ENCODE assay signal across 13 cellular contexts in the genomic region with DNA sequence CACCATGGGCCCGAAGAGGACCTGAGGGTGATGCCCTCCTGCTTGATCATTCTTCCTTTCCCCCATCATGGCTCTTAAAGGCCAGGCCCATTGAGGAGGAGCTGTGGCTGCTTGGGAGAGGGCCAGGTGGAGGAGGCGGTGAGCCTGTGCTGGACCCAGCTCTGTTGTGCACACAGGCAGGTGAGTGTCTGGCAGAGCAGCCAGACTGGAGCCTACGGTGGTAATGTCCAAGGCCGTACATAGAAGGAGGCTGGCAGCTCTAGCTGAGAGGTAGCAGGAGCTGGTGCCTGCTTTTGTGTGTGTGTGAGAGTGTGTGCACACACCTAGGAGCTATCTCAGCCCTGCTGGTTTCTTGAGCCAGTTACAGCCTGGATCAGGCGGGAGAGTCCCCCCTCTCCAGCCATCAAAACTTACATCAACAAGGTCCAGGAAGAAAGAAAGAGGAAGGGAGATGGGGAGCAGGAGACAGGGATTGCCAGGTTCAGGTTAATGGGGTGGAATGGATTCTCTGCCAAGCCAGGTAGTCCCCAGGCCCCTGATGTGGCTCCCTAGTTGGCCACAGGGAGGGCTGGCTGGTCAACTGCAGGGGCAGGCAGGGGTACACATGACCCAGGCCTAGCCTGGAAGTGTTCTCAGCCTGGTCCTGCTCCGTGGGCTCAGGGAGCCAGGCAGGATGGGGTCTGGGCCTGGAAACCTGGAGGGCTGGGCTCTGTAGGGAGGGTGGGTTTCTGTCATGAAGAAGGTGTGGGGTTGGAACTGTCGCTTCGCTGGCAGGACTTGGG.
A peak's percentile ranks its signal among the peaks of the same experiment; 100 is the strongest.
DNase-seq lines count a peak whose midpoint lies in the region; TF ChIP-seq lines count a peak whose summit lies in the region.
"Had no signal": no experiment of that assay in that cellular context is flagged by ENCODE, and none has a peak within 500 bp of the region (broad histone marks: within the 10 kb centered on the region; RNA-seq: fewer than 3 reads in every experiment).

No MANE protein-coding gene starts in this region.

- TF ChIP-seq CTCF in thyroid gland (IDR thresholded peaks at IDR 0.05) (no peak), colonic mucosa (IDR thresholded peaks at IDR 0.05) (no peak)

- intact Hi-C loops in thyroid gland (cut with DNase I) (no loop called here), colonic mucosa (cut with DNase I) (no loop called here)

- H3K36me3 ChIP-seq in iPS-15b (ENCODE audit: control insufficient read depth, insufficient read depth, low read length) (peaks cover 16% of the 10 kb centered on the region), thyroid gland (no peaks in the 10 kb centered on the region), colonic mucosa (no peaks in the 10 kb centered on the region)

- no peak for TF ChIP-seq POLR2A in thyroid gland (IDR thresholded peaks at IDR 0.05)

- peak overlapping the region; percentile 37 for H3K9ac ChIP-seq in iPS-15b (ENCODE audit: low read depth, low read length)
- no peak overlapping the region for H3K9ac ChIP-seq in colonic mucosa (ENCODE audit: low read depth in 2 of 2, low read length in 2 of 2)

- H3K4me3 ChIP-seq in iPS-15b (ENCODE audit: low read depth, low read length): no peak overlapping the region
- no peak overlapping the region for H3K4me3 ChIP-seq in thyroid gland (replicated peaks in 1 of 3)
- H3K4me3 ChIP-seq in colonic mucosa: no peak overlapping the region

- no peaks in the 10 kb centered on the region for H3K27me3 ChIP-seq in iPS-15b (ENCODE audit: control insufficient read depth, insufficient read depth, low read length)
- no peaks in the 10 kb centered on the region for H3K27me3 ChIP-seq in thyroid gland
- no peaks in the 10 kb centered on the region for H3K27me3 ChIP-seq in colonic mucosa

- 66 to 73% methylated on average over 7 to 8 of the region's 8 CpGs for WGBS in thyroid gland, 2 donors

- H3K27ac ChIP-seq in thyroid gland (peak overlapping the region in 1 of 3 donors; percentile 21), colonic mucosa (no peak overlapping the region)

- H3K9me3 ChIP-seq in iPS-15b (ENCODE audit: control insufficient read depth, insufficient read depth, low read length): no peaks in the 10 kb centered on the region
- H3K9me3 ChIP-seq in thyroid gland: no peaks in the 10 kb centered on the region
- no peaks in the 10 kb centered on the region for H3K9me3 ChIP-seq in colonic mucosa

- DNase-seq in NCI-H187 treated with DMSO at 0.1 percent for 48 hours (lab: John Stamatoyannopoulos, UW) (peak; percentile 23), NCI-H187 (lab: John Stamatoyannopoulos, UW) (no peak), NCI-H69 (lab: John Stamatoyannopoulos, UW) (peak; percentile 14), thyroid gland (peak; percentile 61 to 64), NCI-H2081 treated with DMSO at 0.1 percent for 48 hours (lab: John Stamatoyannopoulos, UW) (no peak), colonic mucosa (no peak), Ammon's horn (ENCODE audit: low spot score) (no peak)
- DNase-seq: 8988T; activated T-cell treated with anti-CD3 and anti-CD28 coated beads, Interleukin-2, amount 50 U/mL, for 72 hours; CD4-positive, CD25-positive, alpha-beta regulatory T cell; central memory CD4-positive, alpha-beta T cell; NCI-H1048 had no signal

- H3K4me1 ChIP-seq in iPS-15b (ENCODE audit: control insufficient read depth, insufficient read depth, low read length) (peaks cover 6% of the 10 kb centered on the region), thyroid gland (peaks cover 0 to 13% of the 10 kb centered on the region in 2 donors), colonic mucosa (no peaks in the 10 kb centered on the region)

Comparison
In these comparisons a context has a peak if more than half of its experiments do, and no peak if none do; other contexts are left out.
1. DNase-seq: peak in NCI-H187 treated with DMSO at 0.1 percent for 48 hours (single experiment), NCI-H69 (single experiment) and thyroid gland (2 of 2); none in NCI-H187 (0 of 2), NCI-H2081 treated with DMSO at 0.1 percent for 48 hours (single experiment), colonic mucosa (single experiment) and Ammon's horn (single experiment).